In genomic region chr17:17866897-17867296, GRCh38 we compare ENCODE assay signal across 1 cellular context.
TF ChIP-seq lines count a peak whose summit lies in the region.

No MANE protein-coding gene starts in this region.

TF ChIP-seq in HepG2, 621 proteins besides CTCF, POLR2A, EP300 and RAD21 (continued from another document):
- no peak for TF ChIP-seq ZNF33B (CRISPR knock-in tag; IDR thresholded peaks at IDR 0.05)
TF ChIP-seq in HepG2: peak in this region for 0.
